In the genomic region with DNA sequence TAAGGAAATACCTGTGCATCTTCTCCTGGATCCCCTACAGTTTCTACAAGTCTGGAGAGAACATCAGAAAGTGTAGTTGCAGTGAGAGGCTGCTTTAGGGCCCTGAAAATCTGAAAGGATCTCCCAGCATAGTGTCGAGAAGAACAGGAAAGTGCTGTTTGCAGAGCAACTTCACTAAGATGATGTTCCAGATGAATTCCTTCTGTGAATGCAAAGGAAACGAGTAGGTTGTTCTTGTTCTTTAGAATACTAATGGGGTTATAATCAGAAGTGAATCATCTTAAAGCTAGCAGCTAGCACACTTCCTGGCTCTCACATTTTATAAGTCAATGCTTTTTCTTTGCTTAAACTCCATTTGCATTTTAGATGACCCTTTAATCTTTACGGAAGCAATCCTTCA, we compare ENCODE assay signal across 21 cellular contexts. TPM values are rescaled to one million over a fixed set of nuclear protein-coding genes. Genes with fewer than 3 reads are reported as not detected.
"Had no signal": no experiment of that assay in that cellular context is flagged by ENCODE, and none has a peak within 500 bp of the region (broad histone marks: within the 10 kb centered on the region; RNA-seq: fewer than 3 reads in every experiment).

No MANE protein-coding gene starts in this region.

- H3K9me3 Mint-ChIP-seq: activated T-cell treated with anti-CD3 and anti-CD28 coated beads, Interleukin-2, amount 50 U/mL, for 4 hours; effector memory CD8-positive, alpha-beta T cell; memory B cell; stimulated activated naive CD8-positive, alpha-beta T cell treated with anti-CD3 and anti-CD28 coated beads, Interleukin-15, Interleukin-2, amounts not matched to agents 100 ng/mL and 50 ng/mL, for 24 hours had no signal

- H3K4me1 Mint-ChIP-seq: activated CD8-positive, alpha-beta memory T cell treated with anti-CD3 and anti-CD28 coated beads, Interleukin-2, amount 10 ng/mL, durations not matched to agents 7 days and 5 days; memory B cell had no signal

- ATAC-seq: activated CD4-positive, CD25-positive, alpha-beta regulatory T cell treated with anti-CD3 and anti-CD28 coated beads, Interleukin-2, amount 50 U/mL, for 24 hours; activated CD8-positive, alpha-beta memory T cell treated with anti-CD3 and anti-CD28 coated beads, Interleukin-2, amount 10 ng/mL, durations not matched to agents 7 days and 5 days; activated T-cell treated with anti-CD3 and anti-CD28 coated beads, Interleukin-2, amount 50 U/mL, for 4 hours; body of pancreas; effector memory CD8-positive, alpha-beta T cell had no signal

- H3K4me1 ChIP-seq: body of pancreas, testis had no signal

- DNase-seq: activated CD4-positive, alpha-beta T cell treated with anti-CD3 and anti-CD28 coated beads, Interleukin-2, amount 50 U/mL, for 4 hours; activated CD8-positive, alpha-beta memory T cell treated with anti-CD3 and anti-CD28 coated beads, Interleukin-2, amount 10 ng/mL, durations not matched to agents 7 days and 5 days; activated gamma-delta T cell; activated T-cell treated with anti-CD3 and anti-CD28 coated beads, Interleukin-2, amount 50 U/mL, for 4 hours; body of pancreas; central memory CD4-positive, alpha-beta T cell; cortex of kidney; effector memory CD8-positive, alpha-beta T cell; left ventricle myocardium inferior; stimulated activated CD4-positive, alpha-beta T cell treated with anti-CD3 and anti-CD28 coated beads, Interleukin-15, amount 100 ng/mL, for 24 hours; stimulated activated CD4-positive, alpha-beta T cell treated with anti-CD3 and anti-CD28 coated beads, Interleukin-4, amount 100 ng/mL, for 24 hours; testis had no signal

- FAIRE-seq: islet of Langerhans had no signal

- H3K27ac Mint-ChIP-seq: activated CD8-positive, alpha-beta memory T cell treated with anti-CD3 and anti-CD28 coated beads, Interleukin-2, amount 10 ng/mL, durations not matched to agents 7 days and 5 days; effector memory CD8-positive, alpha-beta T cell; memory B cell; stimulated activated naive CD8-positive, alpha-beta T cell treated with anti-CD3 and anti-CD28 coated beads, Interleukin-15, Interleukin-2, amounts not matched to agents 100 ng/mL and 50 ng/mL, for 24 hours had no signal

- H3K27me3 ChIP-seq: body of pancreas, esophagus muscularis mucosa, testis had no signal

- H3K27me3 Mint-ChIP-seq: activated CD8-positive, alpha-beta memory T cell treated with anti-CD3 and anti-CD28 coated beads, Interleukin-2, amount 10 ng/mL, durations not matched to agents 7 days and 5 days; effector memory CD8-positive, alpha-beta T cell; memory B cell; stimulated activated naive CD8-positive, alpha-beta T cell treated with anti-CD3 and anti-CD28 coated beads, Interleukin-15, Interleukin-2, amounts not matched to agents 100 ng/mL and 50 ng/mL, for 24 hours had no signal

- H3K4me3 Mint-ChIP-seq: activated CD8-positive, alpha-beta memory T cell treated with anti-CD3 and anti-CD28 coated beads, Interleukin-2, amount 10 ng/mL, durations not matched to agents 7 days and 5 days; activated T-cell treated with anti-CD3 and anti-CD28 coated beads, Interleukin-2, amount 50 U/mL, for 4 hours; effector memory CD8-positive, alpha-beta T cell; memory B cell; stimulated activated naive CD8-positive, alpha-beta T cell treated with anti-CD3 and anti-CD28 coated beads, Interleukin-15, Interleukin-2, amounts not matched to agents 100 ng/mL and 50 ng/mL, for 24 hours had no signal

- H3K4me3 ChIP-seq: body of pancreas, esophagus muscularis mucosa, left ventricle myocardium inferior, testis had no signal

- H3K9me3 ChIP-seq: body of pancreas, esophagus muscularis mucosa, left ventricle myocardium inferior, testis had no signal

- H3K27ac ChIP-seq: body of pancreas, esophagus muscularis mucosa, left ventricle myocardium inferior, testis had no signal

RNA-seq across cellular contexts. Expression of gene ZAR1, which starts 53.7 kb away (rescaled TPM):
- total RNA-seq: activated CD8-positive, alpha-beta memory T cell treated with anti-CD3 and anti-CD28 coated beads, Interleukin-2, amount 10 ng/mL, durations not matched to agents 7 days and 5 days; activated T-cell treated with anti-CD3 and anti-CD28 coated beads, Interleukin-2, amount 50 U/mL, for 4 hours; body of pancreas; esophagus muscularis mucosa; left ventricle myocardium inferior; osteocyte; T-helper 2 cell treated with Interferon-gamma antibody and Interleukin-4, amounts not matched to agents 100 ng/mL and 5 ng/mL, for 36 hours; ureter had no signal
- polyA plus RNA-seq: neural cell had no signal
